ENCODE assay signal across 9 cellular contexts in the genomic region with DNA sequence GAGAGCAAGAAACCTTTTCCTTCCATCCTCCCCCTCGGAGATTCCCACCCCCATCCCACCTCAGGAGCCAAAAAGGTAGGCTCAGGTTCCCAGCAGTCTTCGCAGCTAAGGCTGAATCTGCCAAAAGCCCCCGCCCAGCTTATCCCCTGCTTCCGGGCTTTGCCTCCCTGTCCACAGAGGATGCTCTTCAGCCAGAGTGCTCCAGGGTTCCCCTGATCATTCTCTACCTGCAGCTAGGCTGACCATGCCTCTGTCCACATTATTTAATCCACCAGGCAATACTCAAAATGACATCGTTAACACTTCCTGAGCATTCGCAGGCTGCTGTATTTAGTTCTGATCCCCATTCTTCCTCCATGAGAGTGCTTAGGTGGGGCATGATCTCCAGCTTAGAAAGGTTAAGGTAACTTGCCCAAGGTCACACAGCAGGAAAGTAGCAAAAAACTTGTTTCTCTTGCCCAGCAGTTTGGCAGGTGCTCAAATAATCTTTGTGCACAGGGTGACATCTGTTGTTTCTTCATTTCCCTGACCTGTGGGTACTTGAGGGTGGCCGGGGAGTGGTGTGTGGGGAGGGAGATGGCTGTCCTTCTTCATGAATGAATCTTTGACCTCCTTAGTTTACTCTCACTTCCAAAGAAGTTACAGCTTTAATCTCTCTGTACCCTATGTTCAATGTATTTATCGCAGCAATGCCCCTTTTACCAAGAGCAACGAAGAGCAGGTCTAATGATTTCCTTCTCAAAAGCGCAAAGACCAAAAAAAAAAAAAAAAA. TPM values are rescaled to one million over a fixed set of nuclear protein-coding genes. Genes with fewer than 3 reads are reported as not detected.
A peak's percentile ranks its signal among the peaks of the same experiment; 100 is the strongest.
DNase-seq lines count a peak whose midpoint lies in the region; ATAC-seq, FAIRE-seq and TF ChIP-seq lines count a peak whose summit lies in the region.
"Had no signal": no experiment of that assay in that cellular context is flagged by ENCODE, and none has a peak within 500 bp of the region (broad histone marks: within the 10 kb centered on the region; RNA-seq: fewer than 3 reads in every experiment).

No MANE protein-coding gene starts in this region.

- no peak for DNase-seq in CD8-positive, alpha-beta T cell
- DNase-seq in K562 (ENCODE audit: extremely low read depth in 1 of 4, low spot score in 3 of 4) = peak in 1 of 4 experiments; percentile 37
- DNase-seq in memory B cell (ENCODE audit: low spot score in 2 of 2) = no peak
- DNase-seq in urothelium cell line (ENCODE audit: low spot score) = no peak
- no peak for DNase-seq in substantia nigra (lab: John Stamatoyannopoulos, UW)
- DNase-seq in cerebellar nuclear complex (lab: John Stamatoyannopoulos, UW) = no peak

- no peak for TF ChIP-seq RAD21 in K562 (CRISPR knock-in tag; conservative IDR thresholded peaks at IDR 0.05 in 1 of 2, IDR thresholded peaks at IDR 0.05 in 1 of 2)

- H3K4me2 ChIP-seq in K562 (ENCODE audit: insufficient read depth, low read length) = peak overlapping the region; percentile 64

- no peaks in the 10 kb centered on the region for H3K27me3 ChIP-seq in CD8-positive, alpha-beta T cell (ENCODE audit: insufficient read depth, low read length)
- H3K27me3 ChIP-seq in HUES6 (ENCODE audit: control insufficient read depth, insufficient read depth, low read length) (no peaks in the 10 kb centered on the region), K562 (ENCODE audit: control insufficient read depth in 2 of 2, insufficient read depth in 2 of 2, low read length in 2 of 2) (no peaks in the 10 kb centered on the region)

- peak overlapping the region; percentile 74 for H2AFZ ChIP-seq in K562 (ENCODE audit: low read depth, low read length)

- in situ Hi-C loops in K562 (cut with MboI) = no loop called here

- no peaks in the 10 kb centered on the region for H4K20me1 ChIP-seq in K562 (replicated peaks; ENCODE audit: control insufficient read depth, insufficient read depth, low read length)

- TF ChIP-seq POLR2A in K562 (conservative IDR thresholded peaks at IDR 0.05) = no peak

- TF ChIP-seq CTCF in CD8-positive, alpha-beta T cell (IDR thresholded peaks at IDR 0.05) = no peak
- TF ChIP-seq CTCF in K562 (IDR thresholded peaks at IDR 0.05 in 2 of 3, conservative IDR thresholded peaks at IDR 0.05 in 1 of 3; ENCODE audit: insufficient read depth in 2 of 3, low read depth in 1 of 3, low read length in 3 of 3) = no peak

- TSS peak; percentile 89 for BruUV-seq in K562 (replicated peaks; lab: Mats Ljungman, UMichigan)

- H3K4me1 Mint-ChIP-seq in CD8-positive, alpha-beta T cell (ENCODE audit: low read depth) = peaks cover 22% of the 10 kb centered on the region
- H3K4me1 Mint-ChIP-seq in memory B cell = peaks cover 20% of the 10 kb centered on the region

- peaks cover 5% of the 10 kb centered on the region for H3K36me3 Mint-ChIP-seq in CD8-positive, alpha-beta T cell
- H3K36me3 Mint-ChIP-seq in memory B cell = no peaks in the 10 kb centered on the region

- CTCF ChIA-PET in CD8-positive, alpha-beta T cell (lab: Charles Lee) = interaction anchor here (1.0 to 2.7 kb wide), 5 partner anchors 9 to 49 kb away, joined by 3 to 11 read pairs (median 3); no protein-coding TSS in a partner anchor
- CTCF ChIA-PET in K562 (lab: Yijun Ruan, JAX; ENCODE audit: low intra/inter-chr PET ratio) = interaction anchor here (0.5 kb wide), 1 partner anchor 194 kb away, joined by 3 read pairs; no protein-coding TSS in a partner anchor

- H3K4me3 Mint-ChIP-seq in CD8-positive, alpha-beta T cell = peak overlapping the region; percentile 88
- H3K4me3 Mint-ChIP-seq in memory B cell = peak overlapping the region; percentile 90

- H3K36me3 ChIP-seq in CD8-positive, alpha-beta T cell (ENCODE audit: insufficient read depth, low read length) = no peaks in the 10 kb centered on the region
- H3K36me3 ChIP-seq in HUES6 (ENCODE audit: control insufficient read depth, insufficient read depth, low read length) = peaks cover 3% of the 10 kb centered on the region; the same call in 1 of the 2 replicates
- H3K36me3 ChIP-seq in K562 (ENCODE audit: control insufficient read depth, insufficient read depth, low read length) = no peaks in the 10 kb centered on the region; the same call in 2 of the 3 replicates

- peak overlapping the region; percentile 27 for H3K27ac ChIP-seq in CD8-positive, alpha-beta T cell (ENCODE audit: low read depth, low read length)
- H3K27ac ChIP-seq in HUES6 (ENCODE audit: low read depth, low read length) = 0 out of 2 replicates have a peak overlapping the region, but pooled peaks have one; percentile 50
- H3K27ac ChIP-seq in K562 (ENCODE audit: extremely low read depth, low read depth, low read length) = no peak overlapping the region; the same call in 2 of the 3 replicates
- no peak overlapping the region for H3K27ac ChIP-seq in substantia nigra (ENCODE audit: low read depth, low read length, poor library complexity, severe bottlenecking)

- WGBS in K562 (ENCODE audit: insufficient coverage, low coverage, missing lambda C conversion rate) = 28% methylated on average over 9 of the region's 10 CpGs

- H3K27ac Mint-ChIP-seq in CD8-positive, alpha-beta T cell = peak overlapping the region; percentile 19
- H3K27ac Mint-ChIP-seq in memory B cell = peak overlapping the region; percentile 68

- peaks cover 5% of the 10 kb centered on the region; the same call in 2 of the 3 replicates for H3K79me2 ChIP-seq in K562 (ENCODE audit: control insufficient read depth, insufficient read depth, low read length)

- intact Hi-C loops in CD8-positive, alpha-beta T cell (cut with DNase I, micrococcal nuclease) = no loop called here
- intact Hi-C loops in K562 (cut with micrococcal nuclease) = no loop called here

- FAIRE-seq in K562 (lab: Jason Lieb, UNC) (peak; percentile 79), urothelium cell line (lab: Jason Lieb, UNC) (no peak)

- H3K4me1 ChIP-seq in CD8-positive, alpha-beta T cell (ENCODE audit: insufficient read depth, low read length) = peaks cover 22% of the 10 kb centered on the region
- H3K4me1 ChIP-seq in HUES6 (ENCODE audit: control insufficient read depth, insufficient read depth, low read length) (peaks cover 33% of the 10 kb centered on the region), K562 (replicated peaks in 1 of 2; ENCODE audit: control insufficient read depth in 2 of 2, insufficient read depth in 2 of 2, low read length in 2 of 2) (peaks cover 12 to 35% of the 10 kb centered on the region in 2 experiments; a peak in 4 of 5 replicates)

- peak overlapping the region; percentile 49 for H3K4me3 ChIP-seq in CD8-positive, alpha-beta T cell (ENCODE audit: low read depth, low read length)
- H3K4me3 ChIP-seq in HUES6 (ENCODE audit: low read depth, low read length) = peak overlapping the region; percentile 81
- peak overlapping the region; percentile 77 for H3K4me3 ChIP-seq in K562

- POLR2A ChIA-PET in CD8-positive, alpha-beta T cell (lab: Charles Lee) = interaction anchor here (0.7 to 1.5 kb wide), 5 partner anchors 13 to 44 kb away, joined by 4 to 8 read pairs (median 7); partner anchors contain the start of genes KPNB1 and TBX21
- POLR2A ChIA-PET in K562 (lab: Yijun Ruan, JAX) = interaction anchor here (0.8 to 2.9 kb wide), 5 partner anchors 9 to 203 kb away, joined by 3 to 16 read pairs (median 3); partner anchors contain the start of gene SP2

- H3K9ac ChIP-seq in HUES6 (ENCODE audit: low read length) (peak overlapping the region; percentile 46), K562 (ENCODE audit: insufficient read depth in 1 of 2, low read depth in 2 of 2, low read length in 2 of 2) (peak overlapping the region; percentile 59 to 89; a peak in 3 of 4 replicates)

- no peak for ATAC-seq in CD8-positive, alpha-beta T cell
- ATAC-seq in K562 (0 out of 3 replicates have a peak, but pooled peaks have one; percentile 6), memory B cell (ENCODE audit: low read depth) (no peak), GM18867 (IDR thresholded peaks at IDR 0.05; ENCODE audit: unreplicated experiment) (no peak)

- H3K9me1 ChIP-seq in K562 (ENCODE audit: control insufficient read depth, insufficient read depth, low read length) = no peaks in the 10 kb centered on the region

- no peaks in the 10 kb centered on the region for H3K9me3 Mint-ChIP-seq in CD8-positive, alpha-beta T cell
- H3K9me3 Mint-ChIP-seq in memory B cell = no peaks in the 10 kb centered on the region

- no peaks in the 10 kb centered on the region for H3K9me3 ChIP-seq in CD8-positive, alpha-beta T cell (ENCODE audit: low read length)
- H3K9me3 ChIP-seq in HUES6 (ENCODE audit: control insufficient read depth, insufficient read depth, low read depth, low read length) = no peaks in the 10 kb centered on the region
- H3K9me3 ChIP-seq in K562 (replicated peaks; ENCODE audit: control insufficient read depth, insufficient read depth, low read depth, low read length) = no peaks in the 10 kb centered on the region

- no peaks in the 10 kb centered on the region for H3K27me3 Mint-ChIP-seq in CD8-positive, alpha-beta T cell (ENCODE audit: low read depth)
- peaks cover 1% of the 10 kb centered on the region for H3K27me3 Mint-ChIP-seq in memory B cell

- no peak for TF ChIP-seq EP300 in K562 (IDR thresholded peaks at IDR 0.05; ENCODE audit: low read length)

RNA-seq across cellular contexts. Expression of gene TBKBP1, which starts 0.9 kb away (rescaled TPM):
- 1 to 10 TPM; 5.2 TPM for total RNA-seq in CD8-positive, alpha-beta T cell
- 12.3 and 22.7 TPM in 2 replicates for total RNA-seq in K562 (2011; cell fraction: chromatin; rRNA removed; ENCODE audit: low replicate concordance)
- 11.2 and 11.4 TPM in 2 replicates for total RNA-seq in K562 (2011; cell fraction: nucleolus; rRNA removed)
- total RNA-seq in K562 (2011; cell fraction: nucleoplasm; rRNA removed) = 9.2 and 10.6 TPM in 2 replicates
- total RNA-seq in K562 (2014; rRNA removed) (10.6 and 14.7 TPM in 2 replicates), K562 (2014; rRNA removed; fragmentation: Illumina TruSeq; extraction: Trizol) (3.7 and 4.4 TPM in 2 replicates), K562 (2015; rRNA removed; fragmentation: Illumina TruSeq; extraction: Trizol) (4.7 and 5.1 TPM in 2 replicates), K562 (2021) (12.5 and 15.6 TPM in 2 replicates)
- polyA plus RNA-seq in K562 (2011; rRNA removed) (7.2 and 8.7 TPM in 2 replicates), K562 (2014; fragmentation: Illumina TruSeq; extraction: Trizol) (6.8 and 11.4 TPM in 2 replicates), K562 (2014; fragmentation: Nextera tagmentation; extraction: Ambion mirVana) (under 1 TPM; 0.03 to 0.08 TPM), K562 (2014; rRNA removed) (12.9 and 13.0 TPM in 2 replicates)
- 4.8 and 9.7 TPM in 2 replicates for polyA plus RNA-seq in K562 (2011; cell fraction: cytosol; rRNA removed)
- polyA plus RNA-seq in K562 (2011; cell fraction: nucleus; rRNA removed) = 23.1 and 27.9 TPM in 2 replicates
- polyA plus RNA-seq in K562 (2012) = 10.5 and 13.8 TPM in 2 replicates
- polyA minus RNA-seq in K562 (2011; rRNA and poly(A)+ RNA removed) = 5.9 and 7.0 TPM in 2 replicates
- 5.4 and 7.0 TPM in 2 replicates for polyA minus RNA-seq in K562 (2011; cell fraction: cytosol; rRNA and poly(A)+ RNA removed)
- polyA minus RNA-seq in K562 (2011; cell fraction: nucleus; rRNA and poly(A)+ RNA removed) = 2.6 and 3.9 TPM in 2 replicates

RNA-seq across cellular contexts. Expression of gene TBX21, which starts 40.0 kb away (rescaled TPM):
- total RNA-seq in CD8-positive, alpha-beta T cell = 10 to 100 TPM; 37.0 to 39.1 TPM
- total RNA-seq in K562 (2011; cell fraction: chromatin; rRNA removed; ENCODE audit: low replicate concordance) = not detected in 2 replicates
- total RNA-seq in K562 (2011; cell fraction: nucleolus; rRNA removed) = not detected in 2 replicates
- total RNA-seq in K562 (2011; cell fraction: nucleoplasm; rRNA removed) = not detected in 2 replicates
- not detected in 2 replicates for total RNA-seq in K562 (2014; rRNA removed)
- not detected in 2 replicates for total RNA-seq in K562 (2014; rRNA removed; fragmentation: Illumina TruSeq; extraction: Trizol)
- total RNA-seq in K562 (2015; rRNA removed; fragmentation: Illumina TruSeq; extraction: Trizol) = not detected in 2 replicates
- total RNA-seq in K562 (2021) = 0.07 and 0.18 TPM in 2 replicates
- polyA plus RNA-seq in K562 (2011; rRNA removed) = not detected in 2 replicates
- not detected in 2 replicates for polyA plus RNA-seq in K562 (2011; cell fraction: cytosol; rRNA removed)
- polyA plus RNA-seq in K562 (2011; cell fraction: nucleus; rRNA removed) = not detected in 2 replicates
- not detected in 2 replicates for polyA plus RNA-seq in K562 (2012)
- polyA plus RNA-seq in K562 (2014; fragmentation: Illumina TruSeq; extraction: Trizol) = not detected in 2 replicates
- polyA plus RNA-seq in K562 (2014; fragmentation: Nextera tagmentation; extraction: Ambion mirVana) = not detected
- not detected in 2 replicates for polyA plus RNA-seq in K562 (2014; rRNA removed)
- polyA minus RNA-seq in K562 (2011; rRNA and poly(A)+ RNA removed) = not detected in 2 replicates
- not detected in 2 replicates for polyA minus RNA-seq in K562 (2011; cell fraction: cytosol; rRNA and poly(A)+ RNA removed)
- polyA minus RNA-seq in K562 (2011; cell fraction: nucleus; rRNA and poly(A)+ RNA removed) = not detected in 2 replicates
- total RNA-seq: M059J had no signal

RNA-seq across cellular contexts. Expression of gene KPNB1, which starts 43.4 kb away (rescaled TPM):
- total RNA-seq in CD8-positive, alpha-beta T cell = 100 to 1,000 TPM; 170 to 173 TPM
- 346 and 425 TPM in 2 replicates for total RNA-seq in K562 (2011; cell fraction: chromatin; rRNA removed; ENCODE audit: low replicate concordance)
- total RNA-seq in K562 (2011; cell fraction: nucleolus; rRNA removed) = 99.4 and 109 TPM in 2 replicates
- total RNA-seq in K562 (2011; cell fraction: nucleoplasm; rRNA removed) = 177 and 202 TPM in 2 replicates
- 271 and 293 TPM in 2 replicates for total RNA-seq in K562 (2014; rRNA removed)
- total RNA-seq in K562 (2014; rRNA removed; fragmentation: Illumina TruSeq; extraction: Trizol) = 396 and 433 TPM in 2 replicates
- 339 and 354 TPM in 2 replicates for total RNA-seq in K562 (2015; rRNA removed; fragmentation: Illumina TruSeq; extraction: Trizol)
- total RNA-seq in K562 (2021) = 591 and 622 TPM in 2 replicates
- 331 and 369 TPM in 2 replicates for polyA plus RNA-seq in K562 (2011; rRNA removed)
- polyA plus RNA-seq in K562 (2011; cell fraction: cytosol; rRNA removed) = 220 and 227 TPM in 2 replicates
- polyA plus RNA-seq in K562 (2011; cell fraction: nucleus; rRNA removed) = 164 and 211 TPM in 2 replicates
- 290 and 376 TPM in 2 replicates for polyA plus RNA-seq in K562 (2012)
- 515 and 528 TPM in 2 replicates for polyA plus RNA-seq in K562 (2014; fragmentation: Illumina TruSeq; extraction: Trizol)
- 100 to 1,000 TPM; 154 to 176 TPM for polyA plus RNA-seq in K562 (2014; fragmentation: Nextera tagmentation; extraction: Ambion mirVana)
- polyA plus RNA-seq in K562 (2014; rRNA removed) = 271 and 316 TPM in 2 replicates
- 493 and 515 TPM in 2 replicates for polyA minus RNA-seq in K562 (2011; rRNA and poly(A)+ RNA removed)
- 213 and 271 TPM in 2 replicates for polyA minus RNA-seq in K562 (2011; cell fraction: cytosol; rRNA and poly(A)+ RNA removed)
- 42.3 and 74.8 TPM in 2 replicates for polyA minus RNA-seq in K562 (2011; cell fraction: nucleus; rRNA and poly(A)+ RNA removed)

Comparison
In these comparisons a context has a peak if more than half of its experiments do, and no peak if none do; other contexts are left out.
1. H3K27ac ChIP-seq: peak in CD8-positive, alpha-beta T cell (single experiment) and HUES6 (single experiment); none in K562 (single experiment) and substantia nigra (single experiment).
2. RNA of gene TBX21, which starts 40.0 kb away (total RNA-seq): 37.0 to 39.1 TPM in CD8-positive, alpha-beta T cell; 0.07 to 0.18 TPM in K562; every median in the first group is over 10 times any median in the second.
3. Peak in every context shown above with its lines, with median percentiles within 50 percentile points of each other: H3K4me3 ChIP-seq.